ENCODE assay signal across 1 cellular context in genomic region chr15:58045376-58045775, GRCh38. TPM values are rescaled to one million over a fixed set of nuclear protein-coding genes. Genes with fewer than 3 reads are reported as not detected.
"Had no signal": no experiment of that assay in that cellular context is flagged by ENCODE, and none has a peak within 500 bp of the region (broad histone marks: within the 10 kb centered on the region; RNA-seq: fewer than 3 reads in every experiment).

No MANE protein-coding gene starts in this region.

RNA-seq across cellular contexts. Expression of gene ALDH1A2, which starts 20.1 kb away (rescaled TPM):
- total RNA-seq: G401 had no signal
